Comparison of ENCODE assay signal across 19 cellular contexts in the genomic region with DNA sequence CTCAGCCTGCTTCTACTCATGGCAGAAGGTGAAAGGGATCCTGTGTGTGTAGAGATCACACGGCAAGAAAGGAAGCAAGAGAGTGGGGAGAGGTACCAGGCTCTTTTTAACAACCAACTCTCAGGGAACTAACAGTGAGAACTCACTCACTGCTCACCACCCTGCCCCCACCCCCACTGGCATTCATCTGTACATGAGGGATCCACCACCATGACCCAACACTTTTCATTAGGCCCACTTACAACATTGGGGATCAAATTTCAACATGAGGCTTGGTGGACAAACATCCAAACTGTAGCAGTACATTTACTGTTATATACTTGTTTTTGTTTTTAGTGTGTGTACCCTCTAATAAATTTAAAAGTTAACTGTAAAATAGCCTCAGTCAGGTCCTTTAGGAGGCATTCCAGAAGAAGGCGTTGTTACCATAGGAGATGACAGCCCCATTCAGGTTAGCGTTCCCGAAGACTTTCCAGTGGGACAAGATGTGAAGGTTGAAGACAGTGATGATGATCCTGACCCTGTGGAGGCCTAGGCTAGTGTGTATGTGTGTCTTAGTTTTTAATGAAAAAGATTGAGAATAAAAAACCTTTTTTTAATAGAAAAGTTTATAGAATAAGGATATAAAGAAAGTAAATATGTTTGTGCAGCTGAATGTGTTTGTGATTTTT. TPM values are rescaled to one million over a fixed set of nuclear protein-coding genes. Genes with fewer than 3 reads are reported as not detected.
DNase-seq lines count a peak whose midpoint lies in the region; ATAC-seq and TF ChIP-seq lines count a peak whose summit lies in the region.
"Had no signal": no experiment of that assay in that cellular context is flagged by ENCODE, and none has a peak within 500 bp of the region (broad histone marks: within the 10 kb centered on the region; RNA-seq: fewer than 3 reads in every experiment).

No MANE protein-coding gene starts in this region.

- POLR2A ChIA-PET in MCF 10A (lab: Yijun Ruan, JAX), result interaction anchor here (2.1 kb wide), 1 partner anchor 11 kb away, joined by 8 read pairs; a partner anchor contains a TSS
- POLR2A ChIA-PET in CD4-positive, alpha-beta T cell (lab: Charles Lee), result no interaction called here

- TF ChIP-seq CTCF in MCF 10A (IDR thresholded peaks at IDR 0.05; ENCODE audit: unreplicated experiment), result no peak
- TF ChIP-seq CTCF in breast epithelium (IDR thresholded peaks at IDR 0.05), result no peak
- no peak for TF ChIP-seq CTCF in CD4-positive, alpha-beta T cell (IDR thresholded peaks at IDR 0.05)

- no peaks in the 10 kb centered on the region for H3K36me3 ChIP-seq in breast epithelium
- H3K36me3 ChIP-seq: neural progenitor cell, sigmoid colon had no signal

- BruUV-seq in MCF 10A (replicated peaks; lab: Mats Ljungman, UMichigan), result no TSS peak

- H3K9me3 ChIP-seq in breast epithelium, result no peaks in the 10 kb centered on the region
- H3K9me3 ChIP-seq in CD4-positive, alpha-beta T cell (ENCODE audit: control insufficient read depth, low read length), result no peaks in the 10 kb centered on the region
- H3K9me3 ChIP-seq: A549, sigmoid colon had no signal

- TF ChIP-seq POLR2A in breast epithelium (IDR thresholded peaks at IDR 0.05), result no peak

- H3K4me1 ChIP-seq in breast epithelium, result no peaks in the 10 kb centered on the region
- H3K4me1 ChIP-seq: A549, neural progenitor cell had no signal

- peaks cover 23% of the 10 kb centered on the region for H3K4me1 Mint-ChIP-seq in MCF 10A (ENCODE audit: insufficient read depth, unreplicated experiment)
- H3K4me1 Mint-ChIP-seq in CD4-positive, alpha-beta T cell (ENCODE audit: low read depth), result peaks cover 93% of the 10 kb centered on the region

- ATAC-seq in CD4-positive, alpha-beta T cell (ENCODE audit: poor library complexity), result no peak
- ATAC-seq: A549; stimulated activated naive B cell treated with anti-CD40 and anti-IgM and Interleukin-4, amounts not matched to agents 10 μg/mL and 1 μg/mL and 100 μg/mL, for 72 hours had no signal

- H3K36me3 Mint-ChIP-seq in MCF 10A (ENCODE audit: insufficient read depth, unreplicated experiment), result peaks cover 8% of the 10 kb centered on the region
- H3K36me3 Mint-ChIP-seq in CD4-positive, alpha-beta T cell (ENCODE audit: low read depth), result peaks cover 33% of the 10 kb centered on the region

- DNase-seq in MCF 10A (ENCODE audit: unreplicated experiment) (peak; percentile 56), breast epithelium (ENCODE audit: low spot score in 2 of 2) (no peak), RPMI7951 (ENCODE audit: low read depth) (peak; percentile 20), fibroblast of peridontal ligament (ENCODE audit: extremely low read depth) (peak; percentile 37), skeletal muscle cell (ENCODE audit: low read depth) (peak; percentile 29), NCI-H526 (lab: John Stamatoyannopoulos, UW) (no peak), HPDE6-E6E7 (ENCODE audit: extremely low spot score) (no peak)
- no peak for DNase-seq in CD4-positive, alpha-beta T cell
- DNase-seq: activated CD4-positive, alpha-beta T cell treated with anti-CD3 and anti-CD28 coated beads, Interleukin-2, amount 50 U/mL, for 4 hours; aorta; dorsolateral prefrontal cortex; foreskin melanocyte; NCI-H2029 treated with DMSO at 0.1 percent for 48 hours; NK-92 treated with Interleukin-12 subunit alpha and Interleukin-12 subunit beta, amount 100 ng/mL, for 24 hours; sigmoid colon; stimulated activated naive B cell treated with anti-CD40 and anti-IgM and Interleukin-4, amounts not matched to agents 10 μg/mL and 1 μg/mL and 100 μg/mL, for 72 hours had no signal

- intact Hi-C loops in MCF 10A (cut with micrococcal nuclease), result no loop called here
- intact Hi-C loops in breast epithelium (cut with DNase I; ENCODE audit: low total_unique reads), result no loop called here
- intact Hi-C loops in CD4-positive, alpha-beta T cell (cut with DNase I, micrococcal nuclease), result loop anchor here (1.0 to 10.0 kb wide), 2 partner anchors 25 to 165 kb away; a partner anchor contains a TSS

- no peaks in the 10 kb centered on the region for H3K27me3 Mint-ChIP-seq in MCF 10A (ENCODE audit: insufficient read depth, unreplicated experiment)
- no peaks in the 10 kb centered on the region for H3K27me3 Mint-ChIP-seq in CD4-positive, alpha-beta T cell
- H3K27me3 Mint-ChIP-seq: stimulated activated naive B cell treated with anti-CD40 and anti-IgM and Interleukin-4, amounts not matched to agents 10 μg/mL and 1 μg/mL and 100 μg/mL, for 72 hours had no signal

- H3K4me3 ChIP-seq in breast epithelium, result no peak overlapping the region
- no peak overlapping the region for H3K4me3 ChIP-seq in skeletal muscle cell (ENCODE audit: low read depth, low read length)
- H3K4me3 ChIP-seq: A549, dorsolateral prefrontal cortex, neural progenitor cell, sigmoid colon had no signal

- H3K27me3 ChIP-seq in breast epithelium, result no peaks in the 10 kb centered on the region
- no peaks in the 10 kb centered on the region for H3K27me3 ChIP-seq in CD4-positive, alpha-beta T cell (ENCODE audit: control insufficient read depth, insufficient read depth, low read length)
- H3K27me3 ChIP-seq: dorsolateral prefrontal cortex, neural progenitor cell, sigmoid colon had no signal

- CTCF ChIA-PET in MCF 10A (lab: Yijun Ruan, JAX), result interaction anchor here (0.6 kb wide), 2 partner anchors 8 to 13 kb away, joined by 3 to 4 read pairs; no protein-coding TSS in a partner anchor
- CTCF ChIA-PET in CD4-positive, alpha-beta T cell (lab: Charles Lee), result interaction anchor here (3.0 kb wide), 1 partner anchor 11 kb away, joined by 11 read pairs; a partner anchor contains a TSS

- H3K4me3 Mint-ChIP-seq in MCF 10A (ENCODE audit: unreplicated experiment), result no peak overlapping the region
- no peak overlapping the region for H3K4me3 Mint-ChIP-seq in CD4-positive, alpha-beta T cell
- H3K4me3 Mint-ChIP-seq: activated T-helper 1 cell treated with anti-CD3 and anti-CD28 coated beads, Interleukin-12 subunit alpha, Interleukin-12 subunit beta, Interleukin-2, Interleukin-4 antibody, amounts not matched to agents 30 ng/mL and 10 ng/mL and 1 ng/mL, durations not matched to agents 14 hours and 24 hours and 36 hours; neural progenitor cell; stimulated activated naive B cell treated with anti-CD40 and anti-IgM and Interleukin-4, amounts not matched to agents 10 μg/mL and 1 μg/mL and 100 μg/mL, for 72 hours had no signal

- no peaks in the 10 kb centered on the region for H3K9me3 Mint-ChIP-seq in MCF 10A (ENCODE audit: unreplicated experiment)
- H3K9me3 Mint-ChIP-seq in CD4-positive, alpha-beta T cell, result no peaks in the 10 kb centered on the region
- H3K9me3 Mint-ChIP-seq: activated T-helper 1 cell treated with anti-CD3 and anti-CD28 coated beads, Interleukin-12 subunit alpha, Interleukin-12 subunit beta, Interleukin-2, Interleukin-4 antibody, amounts not matched to agents 30 ng/mL and 10 ng/mL and 1 ng/mL, durations not matched to agents 14 hours and 24 hours and 36 hours; neural progenitor cell; stimulated activated naive B cell treated with anti-CD40 and anti-IgM and Interleukin-4, amounts not matched to agents 10 μg/mL and 1 μg/mL and 100 μg/mL, for 72 hours had no signal

- no peak overlapping the region for H3K27ac Mint-ChIP-seq in MCF 10A (ENCODE audit: low read depth, unreplicated experiment)
- H3K27ac Mint-ChIP-seq in CD4-positive, alpha-beta T cell, result no peak overlapping the region
- H3K27ac Mint-ChIP-seq: activated T-helper 1 cell treated with anti-CD3 and anti-CD28 coated beads, Interleukin-12 subunit alpha, Interleukin-12 subunit beta, Interleukin-2, Interleukin-4 antibody, amounts not matched to agents 30 ng/mL and 10 ng/mL and 1 ng/mL, durations not matched to agents 14 hours and 24 hours and 36 hours; neural progenitor cell; stimulated activated naive B cell treated with anti-CD40 and anti-IgM and Interleukin-4, amounts not matched to agents 10 μg/mL and 1 μg/mL and 100 μg/mL, for 72 hours had no signal

- no peak overlapping the region for H3K27ac ChIP-seq in breast epithelium
- H3K27ac ChIP-seq in CD4-positive, alpha-beta T cell (ENCODE audit: low read depth, low read length), result no peak overlapping the region
- H3K27ac ChIP-seq: A549, dorsolateral prefrontal cortex, neural progenitor cell, sigmoid colon had no signal

RNA-seq across cellular contexts. Expression of a gene that starts 11.3 kb away (rescaled TPM):
- 31.8 and 37.5 TPM in 2 replicates for total RNA-seq in MCF 10A (2022)
- 10 to 100 TPM; 25.9 to 34.4 (median 32.8) TPM for total RNA-seq in breast epithelium
- total RNA-seq in RPMI7951 (2014; rRNA removed; shearing (Covaris generic)), result 32.3 and 33.0 TPM in 2 replicates
- 10 to 100 TPM; 65.5 to 67.6 TPM for total RNA-seq in CD4-positive, alpha-beta T cell

Comparison
In these comparisons a context has a peak if more than half of its experiments do, and no peak if none do; other contexts are left out.
1. DNase-seq: peak in MCF 10A (single experiment), RPMI7951 (single experiment), fibroblast of peridontal ligament (single experiment) and skeletal muscle cell (single experiment); none in breast epithelium (0 of 2), CD4-positive, alpha-beta T cell (0 of 10), NCI-H526 (0 of 2) and HPDE6-E6E7 (single experiment).
2. intact Hi-C loops: an anchor here in CD4-positive, alpha-beta T cell (1.0 to 10.0 kb wide); none called in MCF 10A and breast epithelium.